Comparison of ENCODE assay signal across 10 cellular contexts in the genomic region with DNA sequence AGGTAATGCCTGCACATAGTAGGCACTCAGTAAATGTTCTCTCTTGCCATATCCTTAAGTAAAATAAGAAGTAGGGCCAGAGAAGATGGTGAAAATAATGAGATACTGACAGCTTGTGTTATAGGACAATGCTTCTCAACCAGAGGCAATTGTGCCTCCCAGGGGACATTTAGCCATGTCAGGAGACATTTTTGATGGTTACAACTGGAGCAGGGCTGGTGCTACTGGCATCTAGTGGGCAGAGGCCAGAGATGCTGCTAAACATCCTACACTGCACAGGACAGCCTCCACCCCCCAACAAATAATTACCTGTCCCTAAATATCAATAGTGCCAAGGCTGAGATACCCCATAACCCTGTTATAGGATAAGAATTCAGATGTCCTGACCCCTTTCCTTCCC. TPM values are rescaled to one million over a fixed set of nuclear protein-coding genes. Genes with fewer than 3 reads are reported as not detected.
A peak's percentile ranks its signal among the peaks of the same experiment; 100 is the strongest.
DNase-seq lines count a peak whose midpoint lies in the region; ATAC-seq and TF ChIP-seq lines count a peak whose summit lies in the region.
"Had no signal": no experiment of that assay in that cellular context is flagged by ENCODE, and none has a peak within 500 bp of the region (broad histone marks: within the 10 kb centered on the region; RNA-seq: fewer than 3 reads in every experiment).

No MANE protein-coding gene starts in this region.

- H3K9me3 ChIP-seq in DND-41 (ENCODE audit: insufficient read depth, low read length, severe bottlenecking) (no peaks in the 10 kb centered on the region), left ventricle myocardium inferior (replicated peaks) (no peaks in the 10 kb centered on the region), prostate gland (no peaks in the 10 kb centered on the region)
- H3K9me3 ChIP-seq: SJSA1 had no signal

- H3K79me2 ChIP-seq in DND-41 (ENCODE audit: insufficient read depth, low read length) (peaks cover 60% of the 10 kb centered on the region), KMS-11 (ENCODE audit: insufficient read depth, low read depth) (peaks cover 9% of the 10 kb centered on the region; the same call in 1 of the 2 replicates)

- peak; percentile 46 for TF ChIP-seq CTCF in DND-41 (IDR thresholded peaks at IDR 0.05; ENCODE audit: borderline replicate concordance, extremely low read depth, low read length, poor library complexity, severe bottlenecking)
- TF ChIP-seq CTCF in KMS-11 (conservative IDR thresholded peaks at IDR 0.05; ENCODE audit: low read depth, low read length), result no peak
- no peak for TF ChIP-seq CTCF in left ventricle myocardium inferior (IDR thresholded peaks at IDR 0.05; ENCODE audit: borderline replicate concordance)
- no peak for TF ChIP-seq CTCF in prostate gland (IDR thresholded peaks at IDR 0.05)
- TF ChIP-seq CTCF in omental fat pad (IDR thresholded peaks at IDR 0.05), result no peak

- CTCF ChIA-PET in activated naive CD4-positive, alpha-beta T cell treated with anti-CD3 and anti-CD28 coated beads, Interleukin-2, amount 10 ng/mL, durations not matched to agents 7 days and 5 days (lab: Charles Lee), result interaction anchor here (0.7 to 7.2 kb wide), 12 partner anchors 10 to 576 kb away, joined by 3 to 114 read pairs (median 6); partner anchors contain the start of genes CCT6B and ZNF830

- peaks cover 37% of the 10 kb centered on the region for H3K4me1 Mint-ChIP-seq in activated naive CD4-positive, alpha-beta T cell treated with anti-CD3 and anti-CD28 coated beads, Interleukin-2, amount 10 ng/mL, durations not matched to agents 7 days and 5 days

- H3K27ac Mint-ChIP-seq in activated naive CD4-positive, alpha-beta T cell treated with anti-CD3 and anti-CD28 coated beads, Interleukin-2, amount 10 ng/mL, durations not matched to agents 7 days and 5 days, result peak overlapping the region; percentile 87

- no peak for TF ChIP-seq POLR2A in prostate gland (IDR thresholded peaks at IDR 0.05)

- peaks cover 23% of the 10 kb centered on the region for H3K36me3 ChIP-seq in DND-41 (ENCODE audit: insufficient read depth, low read length)
- H3K36me3 ChIP-seq in KMS-11 (ENCODE audit: insufficient read depth), result no peaks in the 10 kb centered on the region
- no peaks in the 10 kb centered on the region for H3K36me3 ChIP-seq in left ventricle myocardium inferior
- no peaks in the 10 kb centered on the region for H3K36me3 ChIP-seq in prostate gland

- ATAC-seq in DND-41 (ENCODE audit: insufficient read depth, low read depth) (no peak), omental fat pad (ENCODE audit: low FRiP score) (no peak), GM19035 (IDR thresholded peaks at IDR 0.05; ENCODE audit: unreplicated experiment) (no peak)

- H3K9me3 Mint-ChIP-seq in activated naive CD4-positive, alpha-beta T cell treated with anti-CD3 and anti-CD28 coated beads, Interleukin-2, amount 10 ng/mL, durations not matched to agents 7 days and 5 days, result no peaks in the 10 kb centered on the region

- peak overlapping the region; percentile 89 for H3K27ac ChIP-seq in DND-41 (ENCODE audit: low read length)
- H3K27ac ChIP-seq in KMS-11, result no peak overlapping the region
- H3K27ac ChIP-seq in left ventricle myocardium inferior (replicated peaks), result no peak overlapping the region
- no peak overlapping the region for H3K27ac ChIP-seq in prostate gland

- peaks cover 9% of the 10 kb centered on the region for H3K27me3 Mint-ChIP-seq in activated naive CD4-positive, alpha-beta T cell treated with anti-CD3 and anti-CD28 coated beads, Interleukin-2, amount 10 ng/mL, durations not matched to agents 7 days and 5 days

- H3K4me1 ChIP-seq in DND-41 (ENCODE audit: insufficient read depth, low read length) (peaks cover 43% of the 10 kb centered on the region), KMS-11 (ENCODE audit: low read depth, poor library complexity, severe bottlenecking) (peaks cover 15% of the 10 kb centered on the region), left ventricle myocardium inferior (peaks cover 23% of the 10 kb centered on the region), prostate gland (replicated peaks) (no peaks in the 10 kb centered on the region)

- peak; percentile 30 for DNase-seq in DND-41
- peak; percentile 56 for DNase-seq in activated naive CD4-positive, alpha-beta T cell treated with anti-CD3 and anti-CD28 coated beads, Interleukin-2, amount 10 ng/mL, durations not matched to agents 7 days and 5 days
- DNase-seq in myocyte (ENCODE audit: low read depth), result peak; percentile 57
- no peak for DNase-seq in left ventricle myocardium inferior
- DNase-seq in prostate gland (ENCODE audit: low spot score), result no peak
- no peak for DNase-seq in omental fat pad (ENCODE audit: low spot score)

- H2AFZ ChIP-seq in DND-41 (ENCODE audit: low read depth, low read length) (no peak overlapping the region), KMS-11 (ENCODE audit: low read depth) (no peak overlapping the region)

- H4K20me1 ChIP-seq in DND-41 (ENCODE audit: insufficient read depth, low read length) (peaks cover 1% of the 10 kb centered on the region; the same call in 1 of the 2 replicates), KMS-11 (ENCODE audit: insufficient read depth) (no peaks in the 10 kb centered on the region)

- H3K4me3 ChIP-seq in DND-41 (ENCODE audit: low read depth in 1 of 2, low read length in 2 of 2), result peak overlapping the region in 1 of 2 experiments; percentile 82; a peak in 2 of 4 replicates
- no peak overlapping the region for H3K4me3 ChIP-seq in KMS-11 (IDR thresholded peaks at IDR 0.05; ENCODE audit: insufficient read depth, low read depth, low read length)
- no peak overlapping the region for H3K4me3 ChIP-seq in left ventricle myocardium inferior
- no peak overlapping the region for H3K4me3 ChIP-seq in prostate gland
- H3K4me3 ChIP-seq: lung had no signal

- peak overlapping the region; percentile 90 for H3K4me3 Mint-ChIP-seq in activated naive CD4-positive, alpha-beta T cell treated with anti-CD3 and anti-CD28 coated beads, Interleukin-2, amount 10 ng/mL, durations not matched to agents 7 days and 5 days

- H3K4me2 ChIP-seq in DND-41 (ENCODE audit: insufficient read depth, low read length) (peak overlapping the region; percentile 77), KMS-11 (peak overlapping the region; percentile 64; the same call in 1 of the 2 replicates)

- H3K36me3 Mint-ChIP-seq in activated naive CD4-positive, alpha-beta T cell treated with anti-CD3 and anti-CD28 coated beads, Interleukin-2, amount 10 ng/mL, durations not matched to agents 7 days and 5 days, result peaks cover 24% of the 10 kb centered on the region

- no peaks in the 10 kb centered on the region for H3K27me3 ChIP-seq in DND-41 (ENCODE audit: insufficient read depth, low read length, poor library complexity)
- no peaks in the 10 kb centered on the region for H3K27me3 ChIP-seq in KMS-11 (ENCODE audit: insufficient read depth, low read depth)
- no peaks in the 10 kb centered on the region for H3K27me3 ChIP-seq in left ventricle myocardium inferior (ENCODE audit: low read depth)
- no peaks in the 10 kb centered on the region for H3K27me3 ChIP-seq in prostate gland (replicated peaks; ENCODE audit: insufficient read depth)
- H3K27me3 ChIP-seq: SJSA1 had no signal

- peak overlapping the region; percentile 85 for H3K9ac ChIP-seq in DND-41 (ENCODE audit: low read depth, low read length)
- no peak overlapping the region for H3K9ac ChIP-seq in KMS-11

- intact Hi-C loops in left ventricle myocardium inferior (cut with micrococcal nuclease), result loop anchor here (10.0 kb wide), 1 partner anchor 693 kb away; no protein-coding TSS in a partner anchor
- intact Hi-C loops in prostate gland (cut with DNase I), result loop anchor here (5.0 kb wide), 2 partner anchors 576 to 696 kb away; no protein-coding TSS in a partner anchor

RNA-seq across cellular contexts. Expression of gene RAD51D, which starts 1.7 kb away (rescaled TPM):
- total RNA-seq in myocyte, result 4.6 and 6.6 TPM in 2 replicates
- polyA plus RNA-seq in myocyte (2012), result 10.9 TPM
- total RNA-seq in left ventricle myocardium inferior, result 4.6 TPM
- 10 to 100 TPM in 1 of 2 donors, 1 to 10 TPM in 1; 9.9 to 12.0 TPM for total RNA-seq in prostate gland
- 10 to 100 TPM in 2 of 4 donors, 1 to 10 TPM in 2; 6.4 to 16.1 (median 9.9) TPM for total RNA-seq in omental fat pad

RNA-seq across cellular contexts. Expression of gene FNDC8, which starts 3.4 kb away (rescaled TPM):
- total RNA-seq in myocyte (not detected in 2 replicates), left ventricle myocardium inferior (not detected), prostate gland (1 to 10 TPM in 1 of 2 donors, not detected in 1; 4.6 TPM), omental fat pad (not detected)
- polyA plus RNA-seq in myocyte (2012), result not detected
- total RNA-seq: lung, SJSA1 had no signal
- polyA plus RNA-seq: lung had no signal

RNA-seq across cellular contexts. Expression of gene NLE1, which starts 24.1 kb away (rescaled TPM):
- total RNA-seq in myocyte, result 15.0 and 15.7 TPM in 2 replicates
- 11.6 TPM for polyA plus RNA-seq in myocyte (2012)
- total RNA-seq in left ventricle myocardium inferior, result 4.2 TPM
- total RNA-seq in prostate gland, result 10 to 100 TPM; 12.5 to 17.7 TPM
- total RNA-seq in omental fat pad, result 10 to 100 TPM; 12.1 to 31.3 (median 14.6) TPM

RNA-seq across cellular contexts. Expression of gene UNC45B, which starts 29.6 kb away (rescaled TPM):
- 266 and 287 TPM in 2 replicates for total RNA-seq in myocyte
- 71.8 TPM for polyA plus RNA-seq in myocyte (2012)
- 205 TPM for total RNA-seq in left ventricle myocardium inferior
- under 1 TPM in 1 of 2 donors, not detected in 1; 0.96 TPM for total RNA-seq in prostate gland
- total RNA-seq in omental fat pad, result under 1 TPM in 1 of 4 donors, not detected in 3; 0.06 TPM
- total RNA-seq: SJSA1 had no signal

RNA-seq across cellular contexts. Expression of gene RFFL, which starts 54.5 kb away (rescaled TPM):
- total RNA-seq in myocyte (9.9 and 12.9 TPM in 2 replicates), left ventricle myocardium inferior (10.1 TPM), prostate gland (10 to 100 TPM; 46.6 to 51.3 TPM), omental fat pad (10 to 100 TPM; 17.3 to 23.1 (median 19.7) TPM)
- polyA plus RNA-seq in myocyte (2012), result 8.2 TPM

Comparison
In these comparisons a context has a peak if more than half of its experiments do, and no peak if none do; other contexts are left out.
1. DNase-seq: peak in DND-41 (single experiment), activated naive CD4-positive, alpha-beta T cell treated with anti-CD3 and anti-CD28 coated beads, Interleukin-2, amount 10 ng/mL, durations not matched to agents 7 days and 5 days (single experiment) and myocyte (single experiment); none in left ventricle myocardium inferior (single experiment), prostate gland (single experiment) and omental fat pad (single experiment).